In genomic region chr4:169314906-169315305, GRCh38 we compare ENCODE assay signal across 1 cellular context.
TF ChIP-seq lines count a peak whose summit lies in the region.

No MANE protein-coding gene starts in this region.

TF ChIP-seq in HCT116, 20 proteins besides CTCF, POLR2A, EP300 and RAD21 (continued from another document):
- TF ChIP-seq ZFX (IDR thresholded peaks at IDR 0.05) (no peak), ZNF274 (IDR thresholded peaks at IDR 0.05; ENCODE audit: low read depth, low read length) (no peak), FOSL1 (IDR thresholded peaks at IDR 0.05; ENCODE audit: low read depth) (no peak)
